Comparison of ENCODE assay signal across 9 cellular contexts in the genomic region with DNA sequence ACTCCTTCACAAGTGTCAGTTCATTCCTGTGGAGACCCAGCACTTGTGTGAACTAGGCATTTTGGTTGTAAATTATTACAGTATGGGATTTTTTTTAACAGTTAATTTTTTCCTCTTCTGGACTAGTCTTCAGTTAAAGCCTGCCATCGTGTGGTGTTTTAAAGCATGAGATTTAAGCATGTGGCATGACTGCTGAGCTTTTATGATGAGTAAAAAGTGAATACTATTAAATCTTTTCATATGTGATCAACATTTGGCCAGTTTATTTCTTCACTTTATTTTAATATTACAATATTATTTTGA. TPM values are rescaled to one million over a fixed set of nuclear protein-coding genes. Genes with fewer than 3 reads are reported as not detected.
DNase-seq lines count a peak whose midpoint lies in the region; ATAC-seq, FAIRE-seq and TF ChIP-seq lines count a peak whose summit lies in the region.
"Had no signal": no experiment of that assay in that cellular context is flagged by ENCODE, and none has a peak within 500 bp of the region (broad histone marks: within the 10 kb centered on the region; RNA-seq: fewer than 3 reads in every experiment).

No MANE protein-coding gene starts in this region.

- H3K4me1 Mint-ChIP-seq in CD4-positive, CD25-positive, alpha-beta regulatory T cell = peaks cover 28 to 53% (median 40%) of the 10 kb centered on the region in 4 donors
- peaks cover 40% of the 10 kb centered on the region for H3K4me1 Mint-ChIP-seq in activated CD4-positive, alpha-beta memory T cell treated with anti-CD3 and anti-CD28 coated beads for 36 hours (ENCODE audit: low read depth)

- peaks cover 18% of the 10 kb centered on the region for H3K36me3 Mint-ChIP-seq in CD4-positive, CD25-positive, alpha-beta regulatory T cell
- H3K36me3 Mint-ChIP-seq in activated CD4-positive, alpha-beta memory T cell treated with anti-CD3 and anti-CD28 coated beads for 36 hours = peaks cover 35% of the 10 kb centered on the region

- H3K4me3 Mint-ChIP-seq in CD4-positive, CD25-positive, alpha-beta regulatory T cell = peak overlapping the region in 1 of 4 donors; percentile 31
- H3K4me3 Mint-ChIP-seq in activated CD4-positive, alpha-beta memory T cell treated with anti-CD3 and anti-CD28 coated beads for 36 hours = no peak overlapping the region

- no peaks in the 10 kb centered on the region for H3K9me3 ChIP-seq in CD4-positive, CD25-positive, alpha-beta regulatory T cell (ENCODE audit: control insufficient read depth in 2 of 2, low read length in 2 of 2)

- peaks cover 32% of the 10 kb centered on the region for H3K4me1 ChIP-seq in CD4-positive, CD25-positive, alpha-beta regulatory T cell (ENCODE audit: control insufficient read depth, insufficient read depth, low read length, poor library complexity, severe bottlenecking)

- peak overlapping the region in 2 of 3 donors; percentile 11 to 40 for H3K27ac Mint-ChIP-seq in CD4-positive, CD25-positive, alpha-beta regulatory T cell
- no peak overlapping the region for H3K27ac Mint-ChIP-seq in activated CD4-positive, alpha-beta memory T cell treated with anti-CD3 and anti-CD28 coated beads for 36 hours

- no peaks in the 10 kb centered on the region for H3K27me3 ChIP-seq in CD4-positive, CD25-positive, alpha-beta regulatory T cell (ENCODE audit: control insufficient read depth, insufficient read depth, low read length)

- H3K9me3 Mint-ChIP-seq in CD4-positive, CD25-positive, alpha-beta regulatory T cell = no peaks in the 10 kb centered on the region
- H3K9me3 Mint-ChIP-seq in activated CD4-positive, alpha-beta memory T cell treated with anti-CD3 and anti-CD28 coated beads for 36 hours = no peaks in the 10 kb centered on the region

- CTCF ChIA-PET in activated CD4-positive, alpha-beta memory T cell treated with anti-CD3 and anti-CD28 coated beads for 36 hours (lab: Charles Lee) = interaction anchor here (0.7 to 4.0 kb wide), 12 partner anchors 10 to 201 kb away, joined by 3 to 30 read pairs (median 5); partner anchors contain the start of gene PHAX

- peak in 2 of 3 donors; percentile 52 to 63 for DNase-seq in CD4-positive, CD25-positive, alpha-beta regulatory T cell
- DNase-seq in RPMI7951 (ENCODE audit: low read depth) (peak; percentile 34), glomerular visceral epithelial cell (ENCODE audit: extremely low spot score) (peak; percentile 31), GM12891 (ENCODE audit: insufficient read length, low spot score) (no peak), mucosa of gallbladder (ENCODE audit: low spot score) (no peak)
- no peak for DNase-seq in activated CD4-positive, alpha-beta memory T cell treated with anti-CD3 and anti-CD28 coated beads for 36 hours
- DNase-seq: left cardiac atrium had no signal

- no peak overlapping the region for H3K27ac ChIP-seq in CD4-positive, CD25-positive, alpha-beta regulatory T cell (ENCODE audit: insufficient read depth, low read length, poor library complexity, severe bottlenecking)

- POLR2A ChIA-PET in activated CD4-positive, alpha-beta memory T cell treated with anti-CD3 and anti-CD28 coated beads for 36 hours (lab: Charles Lee) = interaction anchor here (1.2 to 1.6 kb wide), 2 partner anchors 9 to 24 kb away, joined by 3 to 6 read pairs; partner anchors contain the start of gene LMNB1

- H3K36me3 ChIP-seq in CD4-positive, CD25-positive, alpha-beta regulatory T cell (ENCODE audit: control insufficient read depth, insufficient read depth, low read length) = peaks cover 16% of the 10 kb centered on the region

- FAIRE-seq in GM12891 (lab: Jason Lieb, UNC) = no peak

- H3K27me3 Mint-ChIP-seq in CD4-positive, CD25-positive, alpha-beta regulatory T cell = no peaks in the 10 kb centered on the region
- no peaks in the 10 kb centered on the region for H3K27me3 Mint-ChIP-seq in activated CD4-positive, alpha-beta memory T cell treated with anti-CD3 and anti-CD28 coated beads for 36 hours

- intact Hi-C loops in activated CD4-positive, alpha-beta memory T cell treated with anti-CD3 and anti-CD28 coated beads for 36 hours (cut with micrococcal nuclease) = no loop called here

- ATAC-seq in CD4-positive, CD25-positive, alpha-beta regulatory T cell (ENCODE audit: low read depth in 2 of 2) = peak; percentile 53 to 57
- ATAC-seq in GM19468 (IDR thresholded peaks at IDR 0.05; ENCODE audit: extremely low read depth, unreplicated experiment) = peak; percentile 32
- no peak for ATAC-seq in HG03442 (IDR thresholded peaks at IDR 0.05; ENCODE audit: unreplicated experiment)

- peak overlapping the region; percentile 10 for H3K4me3 ChIP-seq in CD4-positive, CD25-positive, alpha-beta regulatory T cell (ENCODE audit: low read depth, low read length)

- TF ChIP-seq POLR2A in GM12891 (IDR thresholded peaks at IDR 0.05; ENCODE audit: low read depth, low read length) = no peak

TF ChIP-seq in GM12891, 5 proteins besides CTCF, POLR2A, EP300 and RAD21:
- no peak for TF ChIP-seq POLR2AphosphoS5 (IDR thresholded peaks at IDR 0.05; ENCODE audit: low read depth, low read length)
- TF ChIP-seq POU2F2 (IDR thresholded peaks at IDR 0.05; ENCODE audit: low read depth, low read length) = no peak
- TF ChIP-seq TAF1 (IDR thresholded peaks at IDR 0.05; ENCODE audit: low read depth, low read length) = no peak
- no peak for TF ChIP-seq SPI1 (IDR thresholded peaks at IDR 0.05; ENCODE audit: low read depth, low read length)
- no peak for TF ChIP-seq PAX5 (IDR thresholded peaks at IDR 0.05; ENCODE audit: insufficient read depth, low read length, severe bottlenecking)

RNA-seq across cellular contexts. Expression of gene LMNB1, which starts 25.0 kb away (rescaled TPM):
- total RNA-seq in CD4-positive, CD25-positive, alpha-beta regulatory T cell = 52.5 TPM
- 10 to 100 TPM; 11.5 to 21.9 (median 17.3) TPM for polyA plus RNA-seq in CD4-positive, CD25-positive, alpha-beta regulatory T cell
- total RNA-seq in RPMI7951 (2014; rRNA removed; shearing (Covaris generic)) = 97.9 and 101 TPM in 2 replicates
- polyA plus RNA-seq in GM12891 (2012; ENCODE audit: low read depth, missing spikeins) = 54.2 TPM
- 100 to 1,000 TPM; 212 to 215 TPM for total RNA-seq in activated CD4-positive, alpha-beta memory T cell treated with anti-CD3 and anti-CD28 coated beads for 36 hours
- total RNA-seq in mucosa of gallbladder = 9.4 TPM

Comparison
In these comparisons a context has a peak if more than half of its experiments do, and no peak if none do; other contexts are left out.
1. DNase-seq: peak in CD4-positive, CD25-positive, alpha-beta regulatory T cell (2 of 3), RPMI7951 (single experiment) and glomerular visceral epithelial cell (single experiment); none in GM12891 (single experiment), activated CD4-positive, alpha-beta memory T cell treated with anti-CD3 and anti-CD28 coated beads for 36 hours (single experiment) and mucosa of gallbladder (single experiment).